Comparison of ENCODE assay signal across 17 cellular contexts in genomic region chr6:38634518-38634917, GRCh38. TPM values are rescaled to one million over a fixed set of nuclear protein-coding genes. Genes with fewer than 3 reads are reported as not detected.
DNase-seq lines count a peak whose midpoint lies in the region; ATAC-seq and TF ChIP-seq lines count a peak whose summit lies in the region.
"Had no signal": no experiment of that assay in that cellular context is flagged by ENCODE, and none has a peak within 500 bp of the region (broad histone marks: within the 10 kb centered on the region; RNA-seq: fewer than 3 reads in every experiment).

No MANE protein-coding gene starts in this region.

- no peak overlapping the region for H2AFZ ChIP-seq in PC-3 (ENCODE audit: low read length)

- peaks cover 9% of the 10 kb centered on the region; the same call in 1 of the 2 replicates for H3K79me2 ChIP-seq in PC-3 (ENCODE audit: low read length)

- H3K36me3 Mint-ChIP-seq in type B pancreatic cell: no peaks in the 10 kb centered on the region

- H3K27ac Mint-ChIP-seq in type B pancreatic cell: no peak overlapping the region
- H3K27ac Mint-ChIP-seq: H9 had no signal

- H3K4me3 Mint-ChIP-seq in type B pancreatic cell: no peak overlapping the region
- H3K4me3 Mint-ChIP-seq: H9 had no signal

- POLR2A ChIA-PET in PC-3 (lab: Charles Lee; ENCODE audit: unreplicated experiment): interaction anchor here (0.6 kb wide), 1 partner anchor 21 kb away, joined by 3 read pairs; no protein-coding TSS in a partner anchor

- no peak overlapping the region for H3K4me2 ChIP-seq in PC-3 (ENCODE audit: low read length)

- H3K36me3 ChIP-seq in right atrium auricular region: no peaks in the 10 kb centered on the region
- no peaks in the 10 kb centered on the region for H3K36me3 ChIP-seq in heart left ventricle
- H3K36me3 ChIP-seq in PC-3 (ENCODE audit: low read depth, low read length): no peaks in the 10 kb centered on the region
- H3K36me3 ChIP-seq: BLaER1 treated with 17β-estradiol and CSF1 and Interleukin-3, amounts not matched to agents 10 nM and 100 nM; SJCRH30 had no signal

- H3K27me3 ChIP-seq in right atrium auricular region (no peaks in the 10 kb centered on the region), heart left ventricle (no peaks in the 10 kb centered on the region), PC-3 (ENCODE audit: low read length) (no peaks in the 10 kb centered on the region)
- H3K27me3 ChIP-seq: BLaER1 treated with 17β-estradiol and CSF1 and Interleukin-3, amounts not matched to agents 10 nM and 100 nM; SJCRH30 had no signal

- H3F3A ChIP-seq in PC-3 (ENCODE audit: low read length, unreplicated experiment): no peaks in the 10 kb centered on the region

- ATAC-seq in heart left ventricle (no peak), PC-3 (peak; percentile 42), HG02571 (IDR thresholded peaks at IDR 0.05; ENCODE audit: unreplicated experiment) (no peak)
- ATAC-seq: K562 had no signal

- intact Hi-C loops in heart left ventricle (cut with DNase I) (no loop called here), PC-3 (cut with micrococcal nuclease) (no loop called here)

- no TSS peak for BruUV-seq in PC-3 (replicated peaks; lab: Mats Ljungman, UMichigan)

- TF ChIP-seq POLR2A in heart left ventricle (IDR thresholded peaks at IDR 0.05): no peak

- no peaks in the 10 kb centered on the region for H3K9me3 Mint-ChIP-seq in type B pancreatic cell
- H3K9me3 Mint-ChIP-seq: H9 had no signal

- no peak overlapping the region for H3K4me3 ChIP-seq in right atrium auricular region
- no peak overlapping the region for H3K4me3 ChIP-seq in heart left ventricle
- no peak overlapping the region for H3K4me3 ChIP-seq in PC-3 (ENCODE audit: low read length)
- H3K4me3 ChIP-seq: BLaER1 treated with 17β-estradiol and CSF1 and Interleukin-3, amounts not matched to agents 10 nM and 100 nM; K562; SJCRH30 had no signal

- no peaks in the 10 kb centered on the region for H4K20me1 ChIP-seq in PC-3 (ENCODE audit: low read length)

- DNase-seq in right atrium auricular region (ENCODE audit: low spot score) (no peak), heart left ventricle (no peak), PC-3 (peak; percentile 9), foreskin melanocyte (peak; percentile 23), type B pancreatic cell (ENCODE audit: extremely low spot score, unreplicated experiment) (no peak)
- DNase-seq in activated T-cell treated with anti-CD3 and anti-CD28 coated beads, Interleukin-2, amount 50 U/mL, for 1 hour: no peak
- DNase-seq: H9, MV-4-11, NCI-H1417, NCI-H187 treated with DMSO at 0.1 percent for 48 hours, NCI-H69, SJCRH30 had no signal

- CTCF ChIA-PET in PC-3 (lab: Charles Lee): no interaction called here

- peaks cover 0 to 29% of the 10 kb centered on the region in 2 donors for H3K4me1 ChIP-seq in right atrium auricular region
- H3K4me1 ChIP-seq in heart left ventricle: peaks cover 0 to 46% (median 18%) of the 10 kb centered on the region in 12 donors
- peaks cover 13% of the 10 kb centered on the region for H3K4me1 ChIP-seq in PC-3 (ENCODE audit: insufficient read depth, low read length)
- H3K4me1 ChIP-seq: SJCRH30 had no signal

- H3K9me3 ChIP-seq in right atrium auricular region: no peaks in the 10 kb centered on the region
- H3K9me3 ChIP-seq in heart left ventricle: peaks cover 0 to 9% (median 0%) of the 10 kb centered on the region in 12 donors
- H3K9me3 ChIP-seq in PC-3 (ENCODE audit: low read length): no peaks in the 10 kb centered on the region
- H3K9me3 ChIP-seq: SJCRH30 had no signal

- no peaks in the 10 kb centered on the region for H3K9me2 ChIP-seq in PC-3 (replicated peaks; ENCODE audit: low read length)

- H3K9ac ChIP-seq in PC-3 (ENCODE audit: low read length): no peak overlapping the region
- H3K9ac ChIP-seq: BLaER1 treated with 17β-estradiol and CSF1 and Interleukin-3, amounts not matched to agents 10 nM and 100 nM had no signal

- H3K27ac ChIP-seq in right atrium auricular region (peak overlapping the region; percentile 13 to 52), heart left ventricle (no peak overlapping the region), PC-3 (ENCODE audit: low read length) (no peak overlapping the region)
- H3K27ac ChIP-seq: BLaER1 treated with 17β-estradiol and CSF1 and Interleukin-3, amounts not matched to agents 10 nM and 100 nM; HL-60; RWPE1; SJCRH30 had no signal

- peaks cover 5% of the 10 kb centered on the region for H3K4me1 Mint-ChIP-seq in type B pancreatic cell (ENCODE audit: unreplicated experiment)

- WGBS in heart left ventricle, 4 donors: 15 to 23% (median 23%) methylated on average over 1 of the region's 1 CpG

- no peaks in the 10 kb centered on the region for H3K27me3 Mint-ChIP-seq in type B pancreatic cell

- TF ChIP-seq CTCF in right atrium auricular region (IDR thresholded peaks at IDR 0.05): no peak
- TF ChIP-seq CTCF in heart left ventricle (IDR thresholded peaks at IDR 0.05): no peak
- no peak for TF ChIP-seq CTCF in PC-3 (conservative IDR thresholded peaks at IDR 0.05; ENCODE audit: low read depth, low read length)
- TF ChIP-seq CTCF in type B pancreatic cell (conservative IDR thresholded peaks at IDR 0.05): no peak

RNA-seq across cellular contexts. Expression of gene BTBD9, which starts 5.2 kb away (rescaled TPM):
- total RNA-seq in right atrium auricular region (10 to 100 TPM; 14.2 to 18.2 TPM), heart left ventricle (10 to 100 TPM; 13.4 to 23.3 (median 20.0) TPM), PC-3 (2014; rRNA removed) (4.3 and 5.5 TPM in 2 replicates), type B pancreatic cell (ENCODE audit: low replicate concordance) (14.9 and 16.0 TPM in 2 replicates)
- 10 to 100 TPM in 1 of 2 donors, 1 to 10 TPM in 1; 6.3 to 13.4 TPM for polyA plus RNA-seq in heart left ventricle

Comparison
In these comparisons a context has a peak if more than half of its experiments do, and no peak if none do; other contexts are left out.
1. H3K27ac ChIP-seq: peak in right atrium auricular region (2 of 2); none in heart left ventricle (0 of 12) and PC-3 (single experiment).
2. DNase-seq: peak in PC-3 (single experiment) and foreskin melanocyte (single experiment); none in right atrium auricular region (single experiment), heart left ventricle (0 of 5), type B pancreatic cell (single experiment) and activated T-cell treated with anti-CD3 and anti-CD28 coated beads, Interleukin-2, amount 50 U/mL, for 1 hour (single experiment).